8 cellular contexts compared by ENCODE assay signal in the genomic region with DNA sequence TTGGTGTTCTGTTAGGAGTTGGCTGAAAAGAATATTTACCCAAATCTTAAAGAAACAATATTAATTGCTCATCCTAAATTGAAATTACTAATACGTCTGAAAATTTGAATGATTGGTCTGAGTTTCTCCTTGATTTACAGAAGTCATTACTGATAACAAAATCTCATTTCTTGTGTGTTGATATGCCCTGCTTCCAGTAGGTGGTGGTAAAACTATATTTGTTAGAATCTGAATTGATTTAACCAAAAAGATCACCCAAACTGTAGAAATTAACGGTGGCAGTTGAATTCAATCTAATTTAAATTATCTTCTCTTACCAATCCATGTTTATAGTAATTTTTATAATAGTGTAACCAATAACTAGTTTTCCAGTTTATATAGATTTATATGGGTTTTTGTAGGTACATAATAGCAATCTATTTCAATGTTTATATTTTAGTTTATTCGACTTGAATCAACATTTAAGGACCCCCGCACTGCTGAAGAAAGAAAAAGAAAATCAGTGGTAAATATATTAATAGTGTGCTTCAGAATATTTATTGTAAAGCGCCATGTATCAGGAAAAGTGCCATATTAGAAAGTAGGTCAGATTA. TPM values are rescaled to one million over a fixed set of nuclear protein-coding genes. Genes with fewer than 3 reads are reported as not detected.
DNase-seq lines count a peak whose midpoint lies in the region; ATAC-seq and TF ChIP-seq lines count a peak whose summit lies in the region.

No MANE protein-coding gene starts in this region.

- TF ChIP-seq CTCF in GM10266 (IDR thresholded peaks at IDR 0.05; ENCODE audit: control insufficient read depth, insufficient read depth, low read depth, missing control alignments): peak; percentile 56

- no peak for ATAC-seq in GM19455 (IDR thresholded peaks at IDR 0.05; ENCODE audit: unreplicated experiment)

- DNase-seq in GM10266 (ENCODE audit: extremely low spot score) (peak; percentile 45), NAMALWA (ENCODE audit: low spot score) (peak; percentile 71), myocyte (ENCODE audit: low read depth) (peak; percentile 19), amniotic stem cell (lab: John Stamatoyannopoulos, UW) (no peak), NCI-H1930 (lab: John Stamatoyannopoulos, UW) (no peak), NCI-H1436 treated with DMSO at 0.1 percent for 48 hours (lab: John Stamatoyannopoulos, UW) (no peak)
- DNase-seq in central memory CD4-positive, alpha-beta T cell: peak; percentile 31

RNA-seq across cellular contexts. Expression of gene PAPOLG, which starts 38.3 kb away (rescaled TPM):
- 14.7 and 15.2 TPM in 2 replicates for total RNA-seq in myocyte
- polyA plus RNA-seq in myocyte (2012): 3.5 TPM

Comparison
In these comparisons a context has a peak if more than half of its experiments do, and no peak if none do; other contexts are left out.
1. DNase-seq: peak in GM10266 (single experiment), NAMALWA (single experiment), central memory CD4-positive, alpha-beta T cell (single experiment) and myocyte (single experiment); none in amniotic stem cell (single experiment), NCI-H1930 (0 of 2) and NCI-H1436 treated with DMSO at 0.1 percent for 48 hours (single experiment).